ENCODE assay signal across 29 cellular contexts in genomic region chr10:127227027-127227426, GRCh38. TPM values are rescaled to one million over a fixed set of nuclear protein-coding genes. Genes with fewer than 3 reads are reported as not detected.
"Had no signal": no experiment of that assay in that cellular context is flagged by ENCODE, and none has a peak within 500 bp of the region (broad histone marks: within the 10 kb centered on the region; RNA-seq: fewer than 3 reads in every experiment).

No MANE protein-coding gene starts in this region.

- ATAC-seq: effector memory CD8-positive, alpha-beta T cell; esophagus mucosa; gastroesophageal sphincter; lower lobe of right lung had no signal

- H3K4me3 ChIP-seq: colonic mucosa, esophagus squamous epithelium, gastroesophageal sphincter, heart left ventricle, hepatocyte, left ventricle myocardium inferior, lower lobe of right lung, mucosa of descending colon had no signal

- H3K4me1 Mint-ChIP-seq: endodermal cell, immature natural killer cell had no signal

- H3K27me3 ChIP-seq: colonic mucosa, esophagus squamous epithelium, gastroesophageal sphincter, heart left ventricle, hepatocyte had no signal

- H3K4me3 Mint-ChIP-seq: dendritic cell treated with granulocyte-macrophage colony-stimulating factor and Interleukin-4, amounts not matched to agents 40 ng/mL and 50 ng/mL, for 4 days; effector memory CD8-positive, alpha-beta T cell; endodermal cell; immature natural killer cell; mesothelial cell of epicardium had no signal

- H3K27me3 Mint-ChIP-seq: dendritic cell treated with granulocyte-macrophage colony-stimulating factor and Interleukin-4, amounts not matched to agents 40 ng/mL and 50 ng/mL, for 4 days had no signal

- H3K36me3 ChIP-seq: colonic mucosa, esophagus squamous epithelium, heart left ventricle, lower lobe of right lung had no signal

- H3K27ac Mint-ChIP-seq: dendritic cell treated with granulocyte-macrophage colony-stimulating factor and Interleukin-4, amounts not matched to agents 40 ng/mL and 50 ng/mL, for 4 days; effector memory CD8-positive, alpha-beta T cell; endodermal cell; immature natural killer cell; mesothelial cell of epicardium had no signal

- H3K27ac ChIP-seq: colonic mucosa, epithelial cell of prostate, esophagus squamous epithelium, gastroesophageal sphincter, heart left ventricle, hepatocyte, left ventricle myocardium inferior, lower lobe of right lung had no signal

- H3K4me2 ChIP-seq: hepatocyte had no signal

- H3K79me2 ChIP-seq: hepatocyte had no signal

- H3K36me3 Mint-ChIP-seq: immature natural killer cell, mesothelial cell of epicardium had no signal

- H3K9me3 Mint-ChIP-seq: dendritic cell treated with granulocyte-macrophage colony-stimulating factor and Interleukin-4, amounts not matched to agents 40 ng/mL and 50 ng/mL, for 4 days; endodermal cell; immature natural killer cell; mesothelial cell of epicardium had no signal

- H3K9me3 ChIP-seq: colonic mucosa, esophagus squamous epithelium, gastroesophageal sphincter, heart left ventricle, left ventricle myocardium inferior, lower lobe of right lung, mucosa of descending colon had no signal

- H3K4me1 ChIP-seq: colonic mucosa, esophagus squamous epithelium, gastroesophageal sphincter, heart left ventricle, left ventricle myocardium inferior, lower lobe of right lung had no signal

- DNase-seq: colonic mucosa; cortex of kidney; effector CD8-positive, alpha-beta T cell; effector memory CD8-positive, alpha-beta T cell; endodermal cell; erythroblast; esophagus squamous epithelium; foreskin fibroblast; heart left ventricle; hypothalamus; immature natural killer cell; islet precursor cell; kidney; kidney glomerular epithelial cell; left colon; left ventricle myocardium inferior; lower lobe of right lung; mesenchymal stem cell; mucosa of descending colon had no signal

- H2AFZ ChIP-seq: hepatocyte had no signal

RNA-seq across cellular contexts. Expression of gene INSYN2A, which starts 30.6 kb away (rescaled TPM):
- total RNA-seq: dermis microvascular lymphatic vessel endothelial cell, esophagus mucosa, left lobe of liver, left ventricle myocardium inferior, lower lobe of right lung, lung microvascular endothelial cell, mesenteric fat pad had no signal
- polyA plus RNA-seq: immature natural killer cell had no signal
